1 cellular context compared by ENCODE assay signal in genomic region chr12:9064815-9065606, GRCh38.
TF ChIP-seq lines count a peak whose summit lies in the region.

No MANE protein-coding gene starts in this region.

TF ChIP-seq in GM12878, 131 proteins besides CTCF, POLR2A, EP300 and RAD21 (continued from another document):
- TF ChIP-seq ZNF687 (IDR thresholded peaks at IDR 0.05) (no peak), NRF1 (conservative IDR thresholded peaks at IDR 0.05; ENCODE audit: low read depth, low read length) (no peak), HDAC6 (IDR thresholded peaks at IDR 0.05; ENCODE audit: unreplicated experiment) (no peak)
